ENCODE assay signal across 8 cellular contexts in the genomic region with DNA sequence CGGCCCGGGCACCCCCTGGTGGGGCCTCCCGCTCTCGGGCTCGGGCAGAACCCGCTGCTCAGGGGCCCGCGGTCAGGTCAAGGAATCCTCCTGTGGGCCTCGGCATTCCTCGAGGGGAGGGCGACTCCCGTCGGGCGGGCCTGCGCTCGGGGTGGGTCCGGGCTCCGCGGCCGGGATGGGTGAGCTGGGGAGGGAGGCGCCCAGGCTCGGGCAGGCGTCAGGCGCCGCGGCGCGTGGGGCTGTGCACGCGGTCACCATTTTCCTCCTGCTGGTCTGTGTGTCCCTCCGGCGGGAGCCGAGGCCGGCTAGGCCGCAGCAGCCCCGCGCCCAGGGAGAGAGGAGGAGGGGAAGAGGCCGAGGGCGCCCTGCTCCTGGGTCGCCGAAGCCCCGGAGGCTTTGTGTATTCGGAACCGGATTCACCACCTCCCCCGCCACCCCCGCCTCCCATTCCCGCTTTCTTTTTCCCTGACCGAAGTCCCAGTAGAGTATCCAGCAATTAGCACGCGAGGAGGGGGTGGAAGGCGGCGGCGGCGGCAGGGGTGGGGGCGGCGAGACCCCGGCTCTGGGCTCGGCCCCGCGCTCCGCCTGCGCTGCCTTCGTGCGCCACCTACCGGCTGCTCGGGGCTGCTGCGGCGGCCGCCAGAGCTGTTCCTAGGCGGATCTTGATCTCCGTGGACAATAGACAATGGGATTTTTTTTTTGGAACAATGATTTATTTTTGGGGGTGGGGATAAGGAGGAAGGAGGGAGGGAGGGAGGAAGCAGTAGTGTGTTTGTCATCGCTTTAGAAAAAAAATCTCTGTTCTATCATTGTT.
DNase-seq lines count a peak whose midpoint lies in the region; ATAC-seq and TF ChIP-seq lines count a peak whose summit lies in the region.

No MANE protein-coding gene starts in this region.

- DNase-seq in GM10248 (ENCODE audit: extremely low spot score) (peak; percentile 73), NCI-H2171 (lab: John Stamatoyannopoulos, UW) (peak; percentile 65), chondrocyte (ENCODE audit: low spot score) (no peak), kidney glomerular epithelial cell (lab: John Stamatoyannopoulos, UW) (peak; percentile 69)
- DNase-seq in activated CD4-positive, alpha-beta T cell treated with anti-CD3 and anti-CD28 coated beads for 24 hours (ENCODE audit: low read depth in 2 of 2): peak; percentile 45 to 48
- peak; percentile 34 to 50 for DNase-seq in stimulated activated CD4-positive, alpha-beta T cell treated with anti-CD3 and anti-CD28 coated beads, Interleukin-15, amount 100 ng/mL, for 1 hour (ENCODE audit: low read depth in 1 of 2, low spot score in 1 of 2)

- H3K9me3 Mint-ChIP-seq in chondrocyte (ENCODE audit: low read depth): no peaks in the 10 kb centered on the region

- ATAC-seq in HG02852 (IDR thresholded peaks at IDR 0.05; ENCODE audit: unreplicated experiment): peak; percentile 66
- no peak for ATAC-seq in GM21619 (IDR thresholded peaks at IDR 0.05; ENCODE audit: unreplicated experiment)

- H3K27me3 Mint-ChIP-seq in chondrocyte (ENCODE audit: low read depth): no peaks in the 10 kb centered on the region

- H3K4me1 Mint-ChIP-seq in chondrocyte (ENCODE audit: low read depth): peaks cover 33% of the 10 kb centered on the region

- peak overlapping the region; percentile 65 for H3K27ac Mint-ChIP-seq in chondrocyte (ENCODE audit: unreplicated experiment)

- POLR2A ChIA-PET in GM10248 (lab: Yijun Ruan, JAX): no interaction called here

- H3K4me3 Mint-ChIP-seq in chondrocyte (ENCODE audit: unreplicated experiment): peak overlapping the region; percentile 57

- H3K36me3 Mint-ChIP-seq in chondrocyte (ENCODE audit: low read depth): no peaks in the 10 kb centered on the region

- CTCF ChIA-PET in GM10248 (lab: Yijun Ruan, JAX): interaction anchor here (0.6 to 4.7 kb wide), 26 partner anchors 10 to 650 kb away, joined by 3 to 45 read pairs (median 4); no protein-coding TSS in a partner anchor

- peak; percentile 99 for TF ChIP-seq CTCF in GM10248 (IDR thresholded peaks at IDR 0.05; ENCODE audit: control extremely low read depth, extremely low read depth, low read depth, missing control alignments)
- peak; percentile 96 for TF ChIP-seq CTCF in chondrocyte (IDR thresholded peaks at IDR 0.05)
